In genomic region chr5:176822041-176822425, GRCh38 we compare ENCODE assay signal across 19 cellular contexts. TPM values are rescaled to one million over a fixed set of nuclear protein-coding genes. Genes with fewer than 3 reads are reported as not detected.
"Had no signal": no experiment of that assay in that cellular context is flagged by ENCODE, and none has a peak within 500 bp of the region (broad histone marks: within the 10 kb centered on the region; RNA-seq: fewer than 3 reads in every experiment).

No MANE protein-coding gene starts in this region.

- H3K79me2 ChIP-seq: hepatocyte had no signal

- H3K4me2 ChIP-seq: hepatocyte had no signal

- FAIRE-seq: astrocyte, colon, kidney had no signal

- H2AFZ ChIP-seq: hepatocyte had no signal

- H3K4me3 ChIP-seq: hepatocyte, left lung, skin epidermis, thyroid gland, uterus had no signal

- H3K27ac ChIP-seq: hepatocyte, left lung, skin epidermis, thyroid gland, uterus, VCaP had no signal

- H3K9me3 ChIP-seq: left lung, thyroid gland, uterus had no signal

- DNase-seq: activated CD4-positive, alpha-beta T cell treated with anti-CD3 and anti-CD28 coated beads, Interleukin-2, amount 50 U/mL, for 48 hours; activated naive CD4-positive, alpha-beta T cell treated with anti-CD3 and anti-CD28 coated beads, Interleukin-2, amount 10 ng/mL, durations not matched to agents 7 days and 5 days; activated T-cell treated with anti-CD3 and anti-CD28 coated beads, Interleukin-2, amount 50 U/mL, for 24 hours; kidney; left lung; mesenchymal stem cell; natural killer cell; stimulated activated CD4-positive, alpha-beta T cell treated with anti-CD3 and anti-CD28 coated beads, Interleukin-15, amount 100 ng/mL, for 24 hours; stimulated activated CD4-positive, alpha-beta T cell treated with anti-CD3 and anti-CD28 coated beads, Interleukin-4, amount 100 ng/mL, for 1 hour; stimulated activated naive B cell treated with anti-CD40 and anti-IgM and Interleukin-4, amounts not matched to agents 10 μg/mL and 1 μg/mL and 100 μg/mL, for 72 hours; thyroid gland; uterus had no signal

- ATAC-seq: natural killer cell; right cardiac atrium; stimulated activated naive B cell treated with anti-CD40 and anti-IgM and Interleukin-4, amounts not matched to agents 10 μg/mL and 1 μg/mL and 100 μg/mL, for 72 hours had no signal

- H3K36me3 ChIP-seq: left lung, thyroid gland, uterus had no signal

RNA-seq across cellular contexts. Expression of gene UNC5A, which starts 11.7 kb away (rescaled TPM):
- total RNA-seq: esophagus mucosa, natural killer cell had no signal
